In genomic region chr4:121485190-121485804, GRCh38 we compare ENCODE assay signal across 15 cellular contexts.
"Had no signal": no experiment of that assay in that cellular context is flagged by ENCODE, and none has a peak within 500 bp of the region (broad histone marks: within the 10 kb centered on the region; RNA-seq: fewer than 3 reads in every experiment).

No MANE protein-coding gene starts in this region.

- H3K27ac Mint-ChIP-seq: immature natural killer cell; naive thymus-derived CD4-positive, alpha-beta T cell; nephron progenitor cell; progenitor cell of endocrine pancreas had no signal

- H3K9me3 Mint-ChIP-seq: immature natural killer cell had no signal

- H3K9me3 ChIP-seq: esophagus muscularis mucosa, left lung, lower lobe of right lung, stomach, thoracic aorta, transverse colon had no signal

- H3K4me3 Mint-ChIP-seq: immature natural killer cell; naive thymus-derived CD4-positive, alpha-beta T cell; nephron progenitor cell had no signal

- H3K27me3 ChIP-seq: esophagus muscularis mucosa, left lung, stomach, transverse colon had no signal

- H3K36me3 ChIP-seq: esophagus muscularis mucosa, left lung, lower lobe of right lung, stomach, thoracic aorta, transverse colon had no signal

- H3K4me3 ChIP-seq: dorsolateral prefrontal cortex, esophagus muscularis mucosa, left lung, lower lobe of right lung, stomach, thoracic aorta, transverse colon had no signal

- DNase-seq: cortex of kidney; dorsolateral prefrontal cortex; effector CD8-positive, alpha-beta T cell; stimulated activated CD4-positive, alpha-beta T cell treated with anti-CD3 and anti-CD28 coated beads, Interleukin-2, amount 100 ng/mL, for 48 hours; substantia nigra; transverse colon had no signal

- H3K4me1 ChIP-seq: esophagus muscularis mucosa, left lung, lower lobe of right lung, stomach, transverse colon had no signal

- H3K27ac ChIP-seq: dorsolateral prefrontal cortex, esophagus muscularis mucosa, left lung, lower lobe of right lung, stomach, thoracic aorta, transverse colon had no signal

- H3K4me1 Mint-ChIP-seq: immature natural killer cell; naive thymus-derived CD4-positive, alpha-beta T cell; nephron progenitor cell had no signal

- H3K36me3 Mint-ChIP-seq: immature natural killer cell had no signal
